16 cellular contexts compared by ENCODE assay signal in the genomic region with DNA sequence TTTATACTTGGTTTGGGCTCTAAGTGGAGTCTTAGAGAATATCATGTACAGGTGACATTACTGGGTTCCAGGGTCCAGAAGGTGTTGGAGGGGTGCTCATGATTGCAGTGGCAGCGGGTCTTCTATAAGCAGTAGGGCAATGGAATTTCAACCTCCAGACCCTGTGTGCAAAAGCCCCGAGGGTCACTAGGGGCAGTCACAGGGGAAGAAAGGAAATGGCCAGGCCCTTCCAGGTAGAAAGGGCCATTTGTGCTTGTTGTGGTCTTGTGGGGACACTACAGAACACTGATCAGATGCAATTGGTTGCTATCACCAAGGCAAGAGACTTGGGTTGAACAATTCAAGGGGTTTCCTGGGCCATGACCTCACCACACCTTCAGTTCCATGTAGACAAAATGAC.
DNase-seq lines count a peak whose midpoint lies in the region; ATAC-seq and TF ChIP-seq lines count a peak whose summit lies in the region.
"Had no signal": no experiment of that assay in that cellular context is flagged by ENCODE, and none has a peak within 500 bp of the region (broad histone marks: within the 10 kb centered on the region; RNA-seq: fewer than 3 reads in every experiment).

No MANE protein-coding gene starts in this region.

- no peaks in the 10 kb centered on the region for H3K79me1 ChIP-seq in H9 (ENCODE audit: insufficient read depth, low read depth, low read length, poor library complexity, severe bottlenecking)

- H4K91ac ChIP-seq in H9 (ENCODE audit: insufficient read length, low read depth, low read length), result no peak overlapping the region

- H3K36me3 Mint-ChIP-seq in H9 (ENCODE audit: insufficient read depth in 1 of 3, low read depth in 3 of 3) (no peaks in the 10 kb centered on the region; a peak in 2 of 7 replicates), osteocyte (ENCODE audit: unreplicated experiment) (no peaks in the 10 kb centered on the region)
- H3K36me3 Mint-ChIP-seq: CD14-positive monocyte; CD8-positive, alpha-beta T cell had no signal

- WGBS in H9 (ENCODE audit: extremely low coverage, insufficient read length, low lambda C conversion rate), result no CpG with 5 or more reads among the region's 2 CpGs
- 100% methylated on average over 2 of the region's 2 CpGs for WGBS in esophagus muscularis mucosa

- H3T11ph ChIP-seq in H9 (ENCODE audit: low read length), result no peak overlapping the region

- H3K9me3 ChIP-seq in H9 (ENCODE audit: control insufficient read depth, low read depth, low read length) (no peaks in the 10 kb centered on the region), esophagus muscularis mucosa (no peaks in the 10 kb centered on the region)
- H3K9me3 ChIP-seq: A549, BE2C had no signal

- no peaks in the 10 kb centered on the region for H3K36me3 ChIP-seq in esophagus muscularis mucosa
- H3K36me3 ChIP-seq: BE2C had no signal

- H2BK12ac ChIP-seq in H9 (ENCODE audit: insufficient read length, low read depth, low read length), result no peak overlapping the region

- peaks cover 3 to 10% of the 10 kb centered on the region in 2 experiments; a peak in 1 of 5 replicates for H3K9me3 Mint-ChIP-seq in H9
- no peaks in the 10 kb centered on the region for H3K9me3 Mint-ChIP-seq in osteocyte (ENCODE audit: unreplicated experiment)
- H3K9me3 Mint-ChIP-seq: CD8-positive, alpha-beta T cell; IgD-negative memory B cell had no signal

- intact Hi-C loops in esophagus muscularis mucosa (cut with DNase I), result loop anchor here (10.0 kb wide), 2 partner anchors 217 to 283 kb away; partner anchors contain the start of gene GADD45G

- H2BK5ac ChIP-seq in H9 (ENCODE audit: insufficient read length, low read length), result no peak overlapping the region

- TF ChIP-seq EP300 in esophagus muscularis mucosa (IDR thresholded peaks at IDR 0.05), result no peak

- H3K27me3 ChIP-seq in H9 (ENCODE audit: insufficient read depth, low read length) (no peaks in the 10 kb centered on the region), esophagus muscularis mucosa (no peaks in the 10 kb centered on the region)
- H3K27me3 ChIP-seq: BE2C had no signal

- TF ChIP-seq POLR2A in esophagus muscularis mucosa (IDR thresholded peaks at IDR 0.05; ENCODE audit: low read depth), result no peak

- peaks cover 4 to 9% of the 10 kb centered on the region in 2 experiments; a peak in 3 of 4 replicates for H3K4me1 Mint-ChIP-seq in H9
- no peaks in the 10 kb centered on the region for H3K4me1 Mint-ChIP-seq in osteocyte (ENCODE audit: unreplicated experiment)
- H3K4me1 Mint-ChIP-seq: CD14-positive monocyte, IgD-negative memory B cell had no signal

- H3K27ac ChIP-seq in H9 (ENCODE audit: insufficient read length, low read depth, low read length) (no peak overlapping the region), VCaP (peak overlapping the region; percentile 49), esophagus muscularis mucosa (replicated peaks in 1 of 4) (no peak overlapping the region)
- H3K27ac ChIP-seq: A549, GM23248 had no signal

- H2AFZ ChIP-seq in H9 (ENCODE audit: low read length), result no peak overlapping the region
- H2AFZ ChIP-seq: GM23248 had no signal

- no peak overlapping the region for H3K56ac ChIP-seq in H9 (ENCODE audit: insufficient read length, low read depth, low read length)

- H3K23ac ChIP-seq in H9 (ENCODE audit: insufficient read length, low read depth, low read length), result no peak overlapping the region

- H3K27me3 Mint-ChIP-seq in H9 (ENCODE audit: low read depth) (peaks cover 6% of the 10 kb centered on the region; the same call in 1 of the 2 replicates), osteocyte (ENCODE audit: unreplicated experiment) (no peaks in the 10 kb centered on the region)

- H4K20me1 ChIP-seq in H9 (ENCODE audit: control insufficient read depth, insufficient read depth, insufficient read length), result no peaks in the 10 kb centered on the region

- no peaks in the 10 kb centered on the region for H3K23me2 ChIP-seq in H9 (ENCODE audit: insufficient read length, low read depth, low read length, poor library complexity, severe bottlenecking)

- no peak overlapping the region for H2BK15ac ChIP-seq in H9 (ENCODE audit: low read depth, low read length)

- ATAC-seq in GM19351 (IDR thresholded peaks at IDR 0.05; ENCODE audit: unreplicated experiment), result no peak
- ATAC-seq: A549; CD8-positive, alpha-beta T cell had no signal

- no peak overlapping the region for H2BK120ac ChIP-seq in H9 (ENCODE audit: low read depth, low read length, poor library complexity, severe bottlenecking)

- H3K79me2 ChIP-seq in H9 (ENCODE audit: insufficient read depth, low read length), result no peaks in the 10 kb centered on the region

- no peak overlapping the region for H3K4me3 ChIP-seq in esophagus muscularis mucosa
- H3K4me3 ChIP-seq: A549, GM23248 had no signal

- peak; percentile 13 for DNase-seq in H9
- DNase-seq in esophagus muscularis mucosa (ENCODE audit: extremely low spot score), result peak; percentile 82
- DNase-seq in osteocyte (ENCODE audit: extremely low spot score, unreplicated experiment), result peak; percentile 72
- DNase-seq in HK-2 (ENCODE audit: unreplicated experiment), result no peak
- DNase-seq in putamen (ENCODE audit: low spot score), result no peak
- no peak for DNase-seq in DMS153 treated with DMSO at 0.1 percent for 48 hours (lab: John Stamatoyannopoulos, UW; ENCODE audit: unreplicated experiment)
- DNase-seq: BE2C; CD8-positive, alpha-beta T cell; COR-L47; GF-D8; GM23248 had no signal

- H2AK5ac ChIP-seq in H9 (ENCODE audit: insufficient read length, low read length), result no peak overlapping the region

- no peak overlapping the region for H3K4me3 Mint-ChIP-seq in H9
- no peak overlapping the region for H3K4me3 Mint-ChIP-seq in osteocyte (ENCODE audit: unreplicated experiment)
- H3K4me3 Mint-ChIP-seq: CD14-positive monocyte; CD8-positive, alpha-beta T cell; IgD-negative memory B cell had no signal

- no peak overlapping the region for H3K4me2 ChIP-seq in H9 (ENCODE audit: insufficient read depth, insufficient read length, low read length)
- H3K4me2 ChIP-seq: A549 had no signal

- no peak overlapping the region for H3K27ac Mint-ChIP-seq in H9
- H3K27ac Mint-ChIP-seq in osteocyte (ENCODE audit: unreplicated experiment), result no peak overlapping the region
- H3K27ac Mint-ChIP-seq: CD14-positive monocyte; CD8-positive, alpha-beta T cell; IgD-negative memory B cell had no signal

- H3K4ac ChIP-seq in H9 (ENCODE audit: low read depth, low read length), result no peak overlapping the region

- H3K4me1 ChIP-seq in H9 (ENCODE audit: insufficient read depth, low read length), result no peaks in the 10 kb centered on the region
- peaks cover 42 to 53% (median 49%) of the 10 kb centered on the region in 4 donors for H3K4me1 ChIP-seq in esophagus muscularis mucosa
- H3K4me1 ChIP-seq: A549, BE2C had no signal

- H4K5ac ChIP-seq in H9 (ENCODE audit: insufficient read length, low read depth, low read length), result no peak overlapping the region

- TF ChIP-seq CTCF in H9 (conservative IDR thresholded peaks at IDR 0.05), result no peak
- no peak for TF ChIP-seq CTCF in VCaP (conservative IDR thresholded peaks at IDR 0.05)
- no peak for TF ChIP-seq CTCF in esophagus muscularis mucosa (IDR thresholded peaks at IDR 0.05)
- TF ChIP-seq CTCF in osteocyte (IDR thresholded peaks at IDR 0.05), result no peak

- no peak overlapping the region for H3K9ac ChIP-seq in H9 (ENCODE audit: extremely low read depth, insufficient read length, low read length)
- H3K9ac ChIP-seq: GM23248 had no signal

- H2BK20ac ChIP-seq in H9 (ENCODE audit: low read depth, low read length, poor library complexity, severe bottlenecking), result no peak overlapping the region

- H3K14ac ChIP-seq in H9 (ENCODE audit: insufficient read depth, low read length), result no peak overlapping the region

- no peak overlapping the region for H4K8ac ChIP-seq in H9 (replicated peaks; ENCODE audit: insufficient read length, low read depth, low read length)

- H3K18ac ChIP-seq in H9 (ENCODE audit: insufficient read length, low read depth, low read length), result no peak overlapping the region

Comparison
In these comparisons a context has a peak if more than half of its experiments do, and no peak if none do; other contexts are left out.
1. DNase-seq: peak in H9 (single experiment), esophagus muscularis mucosa (single experiment) and osteocyte (single experiment); none in HK-2 (single experiment), putamen (single experiment) and DMS153 treated with DMSO at 0.1 percent for 48 hours (single experiment).